15 cellular contexts compared by ENCODE assay signal in genomic region chr13:113005997-113006396, GRCh38. TPM values are rescaled to one million over a fixed set of nuclear protein-coding genes. Genes with fewer than 3 reads are reported as not detected.
DNase-seq lines count a peak whose midpoint lies in the region; ATAC-seq, FAIRE-seq and TF ChIP-seq lines count a peak whose summit lies in the region.
"Had no signal": no experiment of that assay in that cellular context is flagged by ENCODE, and none has a peak within 500 bp of the region (broad histone marks: within the 10 kb centered on the region; RNA-seq: fewer than 3 reads in every experiment).

No MANE protein-coding gene starts in this region.

- H3K9me3 ChIP-seq in T-helper 17 cell (ENCODE audit: control insufficient read depth, low read length, poor library complexity, severe bottlenecking): no peaks in the 10 kb centered on the region
- H3K9me3 ChIP-seq in kidney (ENCODE audit: control insufficient read depth in 1 of 2, low read length in 2 of 2): no peaks in the 10 kb centered on the region
- H3K9me3 ChIP-seq: A549, BE2C, Caco-2 had no signal

- ATAC-seq in T-helper 17 cell (no peak), GM21423 (IDR thresholded peaks at IDR 0.05; ENCODE audit: unreplicated experiment) (no peak), GM18868 (IDR thresholded peaks at IDR 0.05; ENCODE audit: unreplicated experiment) (no peak)
- ATAC-seq: A549 had no signal

- peak overlapping the region in 38 of 59 donors; percentile 8 to 87 (median 50) for H3K27ac ChIP-seq in dorsolateral prefrontal cortex
- no peak overlapping the region for H3K27ac ChIP-seq in kidney (ENCODE audit: low read depth in 2 of 2, low read length in 2 of 2)
- H3K27ac ChIP-seq: A549, HL-60 had no signal

- H3K27ac Mint-ChIP-seq in T-helper 17 cell: peak overlapping the region; percentile 24
- H3K27ac Mint-ChIP-seq: HFFc6 had no signal

- peaks cover 2% of the 10 kb centered on the region for H3K4me1 Mint-ChIP-seq in T-helper 17 cell

- TF ChIP-seq CTCF in dorsolateral prefrontal cortex (IDR thresholded peaks at IDR 0.05 in 54 of 56, conservative IDR thresholded peaks at IDR 0.05 in 2 of 56; ENCODE audit: low read depth in 1 of 56, partially characterized antibody in 56 of 56) (no peak), kidney (IDR thresholded peaks at IDR 0.05; ENCODE audit: borderline replicate concordance, extremely low read depth, insufficient read depth) (no peak)

- intact Hi-C loops in dorsolateral prefrontal cortex (cut with DNase I) (no loop called here), kidney (cut with DNase I) (no loop called here)

- H3K36me3 Mint-ChIP-seq in T-helper 17 cell (ENCODE audit: low read depth): no peaks in the 10 kb centered on the region

- H3K36me3 ChIP-seq in kidney (ENCODE audit: control insufficient read depth in 1 of 2, insufficient read depth in 2 of 2, low read length in 2 of 2): peaks cover 0 to 5% of the 10 kb centered on the region in 2 donors
- H3K36me3 ChIP-seq: BE2C had no signal

- peaks cover 0 to 16% (median 0%) of the 10 kb centered on the region in 45 donors for H3K27me3 ChIP-seq in dorsolateral prefrontal cortex
- H3K27me3 ChIP-seq: BE2C had no signal

- FAIRE-seq in kidney (lab: Jason Lieb, UNC) (no peak), urothelium cell line (lab: Jason Lieb, UNC) (peak; percentile 20)
- FAIRE-seq: A549, GM12892 had no signal

- H3K4me3 ChIP-seq in dorsolateral prefrontal cortex (peak overlapping the region in 2 of 59 donors; percentile 5 to 14), kidney (ENCODE audit: low read length in 2 of 2) (no peak overlapping the region)
- H3K4me3 ChIP-seq: A549 had no signal

- no peak overlapping the region for H3K9ac ChIP-seq in kidney (ENCODE audit: low read length in 2 of 2)

- no peaks in the 10 kb centered on the region for H3K27me3 Mint-ChIP-seq in T-helper 17 cell

- H3K4me1 ChIP-seq in kidney (ENCODE audit: control insufficient read depth in 1 of 2, insufficient read depth in 1 of 2, low read depth in 1 of 2, low read length in 2 of 2): peaks cover 0 to 6% of the 10 kb centered on the region in 2 donors
- H3K4me1 ChIP-seq: A549 had no signal

- DNase-seq in T-helper 17 cell (no peak), dorsolateral prefrontal cortex (no peak), kidney (peak; percentile 66), urothelium cell line (ENCODE audit: low spot score) (no peak), NCI-H1417 (lab: John Stamatoyannopoulos, UW) (no peak)
- DNase-seq: BE2C, Caco-2, GDM1, HCEC 1CT, HFFc6 had no signal

- H3K4me3 Mint-ChIP-seq in T-helper 17 cell: no peak overlapping the region
- H3K4me3 Mint-ChIP-seq: HFFc6 had no signal

RNA-seq across cellular contexts. Expression of gene MCF2L, which starts 37.0 kb away (rescaled TPM):
- total RNA-seq in T-helper 17 cell (10 to 100 TPM in 1 of 2 donors, 1 to 10 TPM in 1; 9.7 to 13.2 TPM), dorsolateral prefrontal cortex (100 to 1,000 TPM; 181 to 436 (median 311) TPM), kidney (61.9 TPM)
- polyA plus RNA-seq in kidney (ENCODE audit: insufficient read depth, low read depth, low replicate concordance): 12.1 TPM
- total RNA-seq: HFFc6 had no signal

Comparison
In these comparisons a context has a peak if more than half of its experiments do, and no peak if none do; other contexts are left out.
1. H3K27ac ChIP-seq: peak in dorsolateral prefrontal cortex (38 of 59); none in kidney (0 of 2).